ENCODE assay signal across 8 cellular contexts in genomic region chr21:41973861-41974751, GRCh38. TPM values are rescaled to one million over a fixed set of nuclear protein-coding genes. Genes with fewer than 3 reads are reported as not detected.
DNase-seq lines count a peak whose midpoint lies in the region; ATAC-seq and TF ChIP-seq lines count a peak whose summit lies in the region.

No MANE protein-coding gene starts in this region.

- intact Hi-C loops in lower lobe of right lung (cut with DNase I) = no loop called here

- no peak for TF ChIP-seq CTCF in lower lobe of right lung (IDR thresholded peaks at IDR 0.05)

- no peaks in the 10 kb centered on the region for H3K9me2 ChIP-seq in Karpas-422 (replicated peaks; ENCODE audit: insufficient read depth, low read length)

- peak; percentile 35 for DNase-seq in EH (ENCODE audit: low read depth)
- peak; percentile 45 for DNase-seq in Karpas-422
- no peak for DNase-seq in lower lobe of right lung
- no peak for DNase-seq in SHP77 treated with DMSO at 0.1 percent for 48 hours (lab: John Stamatoyannopoulos, UW)
- no peak for DNase-seq in cerebellum (ENCODE audit: low spot score)

- H3K79me2 ChIP-seq in Karpas-422 (ENCODE audit: low read length) = no peaks in the 10 kb centered on the region

- H3K9ac ChIP-seq in Karpas-422 (ENCODE audit: low read length) = no peak overlapping the region

- ATAC-seq in lower lobe of right lung = peak; percentile 46 to 61
- no peak for ATAC-seq in HG02970 (IDR thresholded peaks at IDR 0.05; ENCODE audit: low FRiP score, unreplicated experiment)
- ATAC-seq in GM18520 (IDR thresholded peaks at IDR 0.05; ENCODE audit: unreplicated experiment) = no peak

- peak overlapping the region; percentile 0; the same call in 1 of the 2 replicates for H2AFZ ChIP-seq in Karpas-422 (ENCODE audit: low read length)

- H3K36me3 ChIP-seq in Karpas-422 (ENCODE audit: insufficient read depth, low read length) (no peaks in the 10 kb centered on the region), lower lobe of right lung (no peaks in the 10 kb centered on the region)

- H3K4me3 ChIP-seq in Karpas-422 (ENCODE audit: low read length) = no peak overlapping the region
- no peak overlapping the region for H3K4me3 ChIP-seq in lower lobe of right lung

- H3K27me3 ChIP-seq in Karpas-422 (ENCODE audit: low read length) (no peaks in the 10 kb centered on the region), lower lobe of right lung (ENCODE audit: low read depth) (no peaks in the 10 kb centered on the region)

- H3K4me1 ChIP-seq in Karpas-422 (ENCODE audit: low read length) (peaks cover 8% of the 10 kb centered on the region), lower lobe of right lung (peaks cover 16% of the 10 kb centered on the region)

- H3K9me3 ChIP-seq in Karpas-422 (ENCODE audit: low read length) = peaks cover under 1% of the 10 kb centered on the region; the same call in 1 of the 2 replicates
- H3K9me3 ChIP-seq in lower lobe of right lung = peaks cover 1% of the 10 kb centered on the region

- H3K27ac ChIP-seq in Karpas-422 (ENCODE audit: low read length) (no peak overlapping the region), angular gyrus (ENCODE audit: low read depth, low read length) (peak overlapping the region; percentile 40), lower lobe of right lung (no peak overlapping the region)

- H4K20me1 ChIP-seq in Karpas-422 (ENCODE audit: insufficient read depth, low read depth, low read length) = no peaks in the 10 kb centered on the region

- H3K4me2 ChIP-seq in Karpas-422 (ENCODE audit: low read depth, low read length, poor library complexity, severe bottlenecking) = no peak overlapping the region

RNA-seq across cellular contexts. Expression of gene C2CD2, which starts 20.3 kb away (rescaled TPM):
- 0.07 TPM in 1 of 2 replicates, not detected in the other for total RNA-seq in Karpas-422 (2014; rRNA removed; shearing (Covaris generic); ENCODE audit: low replicate concordance)
- 23.8 TPM for total RNA-seq in lower lobe of right lung
- total RNA-seq in cerebellum = 16.4 TPM

RNA-seq across cellular contexts. Expression of gene ZBTB21, which starts 36.1 kb away (rescaled TPM):
- total RNA-seq in Karpas-422 (2014; rRNA removed; shearing (Covaris generic); ENCODE audit: low replicate concordance) = 1.2 and 2.8 TPM in 2 replicates
- total RNA-seq in lower lobe of right lung = 15.6 TPM
- 13.3 TPM for total RNA-seq in cerebellum

Comparison
In these comparisons a context has a peak if more than half of its experiments do, and no peak if none do; other contexts are left out.
1. DNase-seq: peak in EH (single experiment) and Karpas-422 (single experiment); none in lower lobe of right lung (single experiment), SHP77 treated with DMSO at 0.1 percent for 48 hours (single experiment) and cerebellum (single experiment).
2. ATAC-seq: peak in lower lobe of right lung (2 of 2); none in HG02970 (single experiment) and GM18520 (single experiment).
3. RNA of gene C2CD2, which starts 20.3 kb away (total RNA-seq): 23.8 TPM in lower lobe of right lung (single experiment) and 16.4 TPM in cerebellum (single experiment); 0.07 TPM in Karpas-422; every median in the first group is over 10 times any median in the second.